12 cellular contexts compared by ENCODE assay signal in the genomic region with DNA sequence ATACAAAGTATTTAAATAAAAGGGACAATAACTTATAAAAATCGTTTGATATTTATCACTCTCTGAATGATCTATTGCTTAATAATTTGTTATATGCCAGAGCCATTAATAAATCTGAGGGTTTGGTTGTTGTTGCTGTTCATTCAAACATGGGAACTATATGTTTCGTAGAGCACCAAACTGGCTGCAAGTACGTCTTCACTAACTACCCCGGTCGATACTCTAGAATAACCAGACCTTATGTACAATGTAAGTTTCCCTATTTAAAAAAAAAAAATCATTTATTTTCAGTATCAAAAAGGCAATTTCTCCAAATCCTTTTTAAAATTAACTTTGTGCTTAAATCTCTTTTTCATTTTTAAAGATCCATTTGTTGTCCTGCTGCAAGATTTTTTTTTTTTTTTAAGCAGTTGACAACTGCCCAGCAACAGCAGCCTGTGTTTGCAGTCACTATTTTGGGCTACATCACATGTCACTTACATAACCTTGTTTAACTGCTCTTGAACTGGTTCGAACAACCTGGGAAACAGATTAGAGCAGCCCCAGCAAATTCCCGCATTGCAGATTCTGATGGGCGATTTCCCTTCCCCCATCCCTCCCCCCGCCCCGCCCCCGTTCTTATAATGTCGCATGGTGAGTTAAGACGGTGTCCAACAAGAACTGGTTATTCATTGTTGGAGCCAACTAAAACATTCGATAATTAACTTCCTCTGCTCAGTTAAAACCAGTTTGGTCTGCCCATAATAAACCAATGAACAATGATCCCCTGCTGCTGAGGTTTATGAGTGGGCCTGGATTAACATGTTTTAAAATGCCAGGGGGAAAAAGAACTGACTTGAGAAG.
DNase-seq lines count a peak whose midpoint lies in the region; ATAC-seq and TF ChIP-seq lines count a peak whose summit lies in the region.
"Had no signal": no experiment of that assay in that cellular context is flagged by ENCODE, and none has a peak within 500 bp of the region (broad histone marks: within the 10 kb centered on the region; RNA-seq: fewer than 3 reads in every experiment).

No MANE protein-coding gene starts in this region.

- CTCF ChIA-PET in HEK293T (lab: Yijun Ruan, JAX): no interaction called here

- H3K36me3 ChIP-seq in SJCRH30: no peaks in the 10 kb centered on the region
- H3K36me3 ChIP-seq: spleen had no signal

- H3K27me3 ChIP-seq in SJCRH30: no peaks in the 10 kb centered on the region
- H3K27me3 ChIP-seq: spleen had no signal

- POLR2A ChIA-PET in HEK293T (lab: Yijun Ruan, JAX): no interaction called here

- DNase-seq in HEK293T (ENCODE audit: extremely low spot score) (peak; percentile 43), astrocyte of the hippocampus (ENCODE audit: low read depth, low spot score) (peak; percentile 63), inferior parietal cortex (ENCODE audit: extremely low spot score) (peak; percentile 71), sciatic nerve (ENCODE audit: low spot score) (no peak), SJCRH30 (no peak), NCI-H2107 (lab: John Stamatoyannopoulos, UW) (no peak)
- DNase-seq: activated T-cell treated with anti-CD3 and anti-CD28 coated beads, Interleukin-2, amount 50 U/mL, for 72 hours; NCI-H1436 treated with DMSO at 0.1 percent for 48 hours; spleen had no signal

- ATAC-seq in sciatic nerve: peak; percentile 89
- no peak for ATAC-seq in GM19463 (IDR thresholded peaks at IDR 0.05; ENCODE audit: unreplicated experiment)
- no peak for ATAC-seq in GM21737 (IDR thresholded peaks at IDR 0.05; ENCODE audit: unreplicated experiment)
- ATAC-seq: activated T-cell treated with anti-CD3 and anti-CD28 coated beads, Interleukin-2, amount 50 U/mL, for 72 hours; Panc1 had no signal

- no peak overlapping the region for H3K4me3 ChIP-seq in SJCRH30
- H3K4me3 ChIP-seq: spleen had no signal

- peaks cover 7% of the 10 kb centered on the region for H3K4me1 ChIP-seq in SJCRH30

- intact Hi-C loops in sciatic nerve (cut with DNase I): no loop called here

- no peak overlapping the region for H3K27ac ChIP-seq in SJCRH30
- H3K27ac ChIP-seq: spleen had no signal

- H3K9me3 ChIP-seq in SJCRH30 (replicated peaks): no peaks in the 10 kb centered on the region
- H3K9me3 ChIP-seq: spleen had no signal

TF ChIP-seq in HEK293T, 16 proteins besides CTCF, POLR2A, EP300 and RAD21:
- TF ChIP-seq NFRKB (IDR thresholded peaks at IDR 0.05) (no peak), ELF4 (IDR thresholded peaks at IDR 0.05) (no peak), L3MBTL2 (conservative IDR thresholded peaks at IDR 0.05) (no peak), SUZ12 (IDR thresholded peaks at IDR 0.05) (no peak), ZNF384 (IDR thresholded peaks at IDR 0.05) (peak; percentile 70), CTBP1 (IDR thresholded peaks at IDR 0.05; ENCODE audit: borderline replicate concordance) (peak; percentile 56; the same call in 1 of the 2 replicates), BHLHE40 (IDR thresholded peaks at IDR 0.05; ENCODE audit: borderline replicate concordance) (no peak), SP1 (IDR thresholded peaks at IDR 0.05) (no peak), FOXA1 (IDR thresholded peaks at IDR 0.05) (no peak), LEF1 (IDR thresholded peaks at IDR 0.05; ENCODE audit: borderline replicate concordance) (no peak), ARNT (IDR thresholded peaks at IDR 0.05) (no peak), FOXK2 (IDR thresholded peaks at IDR 0.05) (no peak), TARDBP (IDR thresholded peaks at IDR 0.05) (no peak), FOXM1 (IDR thresholded peaks at IDR 0.05; ENCODE audit: borderline replicate concordance) (no peak), HDGF (IDR thresholded peaks at IDR 0.05; ENCODE audit: borderline replicate concordance) (no peak)
- TF ChIP-seq, protein P1, sequence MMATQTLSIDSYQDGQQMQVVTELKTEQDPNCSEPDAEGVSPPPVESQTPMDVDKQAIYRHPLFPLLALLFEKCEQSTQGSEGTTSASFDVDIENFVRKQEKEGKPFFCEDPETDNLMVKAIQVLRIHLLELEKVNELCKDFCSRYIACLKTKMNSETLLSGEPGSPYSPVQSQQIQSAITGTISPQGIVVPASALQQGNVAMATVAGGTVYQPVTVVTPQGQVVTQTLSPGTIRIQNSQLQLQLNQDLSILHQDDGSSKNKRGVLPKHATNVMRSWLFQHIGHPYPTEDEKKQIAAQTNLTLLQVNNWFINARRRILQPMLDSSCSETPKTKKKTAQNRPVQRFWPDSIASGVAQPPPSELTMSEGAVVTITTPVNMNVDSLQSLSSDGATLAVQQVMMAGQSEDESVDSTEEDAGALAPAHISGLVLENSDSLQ (IDR thresholded peaks at IDR 0.05): peak; percentile 65

Comparison
In these comparisons a context has a peak if more than half of its experiments do, and no peak if none do; other contexts are left out.
1. DNase-seq: peak in HEK293T (single experiment), astrocyte of the hippocampus (single experiment) and inferior parietal cortex (single experiment); none in sciatic nerve (single experiment), SJCRH30 (0 of 2) and NCI-H2107 (single experiment).